Comparison of ENCODE assay signal across 18 cellular contexts in the genomic region with DNA sequence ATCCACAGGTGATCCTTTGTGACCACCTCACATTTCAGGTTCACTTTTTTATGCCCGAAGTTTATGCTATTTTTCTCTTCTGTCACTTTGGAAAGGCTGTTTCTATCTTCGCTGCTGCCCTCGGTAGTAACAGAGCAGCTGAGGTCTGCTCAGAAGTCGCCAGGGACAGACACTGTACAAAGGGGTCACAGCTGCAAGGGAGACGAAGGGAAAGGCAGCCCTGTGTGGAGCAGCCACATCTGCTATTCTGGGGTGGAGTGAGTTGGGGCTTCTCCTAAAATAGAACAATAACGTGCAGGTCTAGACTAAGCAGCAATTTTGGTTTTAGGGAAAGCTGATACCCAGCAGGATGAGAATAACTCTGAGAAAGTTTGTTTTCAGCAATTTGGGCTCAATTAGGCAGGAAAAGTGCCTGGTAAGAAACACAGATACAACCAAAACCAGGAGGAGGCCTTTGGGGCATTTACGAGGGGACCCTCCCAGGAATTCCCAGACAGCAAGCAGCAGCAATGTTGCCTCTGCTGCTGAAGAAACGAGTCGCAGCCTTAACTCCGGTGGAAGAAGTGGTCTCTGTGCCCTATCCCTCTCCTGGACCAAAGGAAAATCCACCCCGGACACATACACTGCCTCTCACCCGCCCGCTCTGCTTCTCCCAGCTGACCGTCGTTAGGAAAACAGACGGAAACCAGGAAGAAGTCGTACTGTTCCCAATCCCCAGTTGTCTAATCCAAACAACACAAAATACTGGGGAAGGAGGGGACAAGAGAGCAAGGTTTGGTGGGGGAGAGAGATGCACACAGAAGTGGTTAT.
DNase-seq lines count a peak whose midpoint lies in the region; ATAC-seq and FAIRE-seq lines count a peak whose summit lies in the region.
"Had no signal": no experiment of that assay in that cellular context is flagged by ENCODE, and none has a peak within 500 bp of the region (broad histone marks: within the 10 kb centered on the region; RNA-seq: fewer than 3 reads in every experiment).

No MANE protein-coding gene starts in this region.

- H3K27ac Mint-ChIP-seq in activated T-helper 17 cell treated with anti-CD3 and anti-CD28 coated beads, Interleukin-2, amount 50 U/mL, for 72 hours = no peak overlapping the region
- H3K27ac Mint-ChIP-seq: activated CD4-positive, alpha-beta T cell treated with anti-CD3 and anti-CD28 coated beads, Interleukin-2, amount 10 ng/mL, durations not matched to agents 7 days and 5 days; activated naive CD4-positive, alpha-beta T cell treated with anti-CD3 and anti-CD28 coated beads for 36 hours; IgD-negative memory B cell had no signal

- no peak overlapping the region for H3K4me3 Mint-ChIP-seq in activated T-helper 17 cell treated with anti-CD3 and anti-CD28 coated beads, Interleukin-2, amount 50 U/mL, for 72 hours
- H3K4me3 Mint-ChIP-seq: activated CD4-positive, alpha-beta T cell treated with anti-CD3 and anti-CD28 coated beads, Interleukin-2, amount 10 ng/mL, durations not matched to agents 7 days and 5 days; activated naive CD4-positive, alpha-beta T cell treated with anti-CD3 and anti-CD28 coated beads for 36 hours had no signal

- H3K23ac ChIP-seq in mesenchymal stem cell (ENCODE audit: low read length in 2 of 2) = no peak overlapping the region

- no peak overlapping the region for H3K4me2 ChIP-seq in mesenchymal stem cell (ENCODE audit: low read length, poor library complexity, severe bottlenecking)
- H3K4me2 ChIP-seq: SK-N-SH had no signal

- no peak overlapping the region for H4K91ac ChIP-seq in mesenchymal stem cell (ENCODE audit: low read length)

- H3K36me3 ChIP-seq in mesenchymal stem cell (ENCODE audit: control insufficient read depth in 1 of 2, insufficient read depth in 2 of 2, low read depth in 1 of 2, low read length in 2 of 2) (no peaks in the 10 kb centered on the region), stomach smooth muscle (ENCODE audit: control insufficient read depth in 2 of 2, insufficient read depth in 2 of 2, low read length in 2 of 2) (no peaks in the 10 kb centered on the region)
- H3K36me3 ChIP-seq: neutrophil, sigmoid colon had no signal

- H3K27me3 ChIP-seq in mesenchymal stem cell (ENCODE audit: control insufficient read depth in 1 of 2, insufficient read depth in 1 of 2, low read length in 2 of 2) = peaks cover 0 to 29% of the 10 kb centered on the region in 2 experiments
- H3K27me3 ChIP-seq in stomach smooth muscle (ENCODE audit: control insufficient read depth in 1 of 2, insufficient read depth in 2 of 2, low read length in 2 of 2) = no peaks in the 10 kb centered on the region
- H3K27me3 ChIP-seq: neutrophil had no signal

- no peak overlapping the region for H2AFZ ChIP-seq in mesenchymal stem cell (ENCODE audit: low read depth, low read length)

- H3K18ac ChIP-seq in mesenchymal stem cell (ENCODE audit: low read depth in 1 of 2, low read length in 2 of 2) = no peak overlapping the region

- peak overlapping the region; percentile 39 for H3K27ac ChIP-seq in cingulate gyrus (ENCODE audit: low read depth, low read length)
- H3K27ac ChIP-seq in mesenchymal stem cell (ENCODE audit: low read length, poor library complexity, severe bottlenecking) = no peak overlapping the region
- no peak overlapping the region for H3K27ac ChIP-seq in stomach smooth muscle (ENCODE audit: low read length)
- H3K27ac ChIP-seq: coronary artery, neutrophil had no signal

- H3K14ac ChIP-seq in mesenchymal stem cell (ENCODE audit: low read length in 2 of 2) = no peak overlapping the region

- ATAC-seq in activated T-helper 17 cell treated with anti-CD3 and anti-CD28 coated beads, Interleukin-2, amount 50 U/mL, for 72 hours (replicated peaks) = no peak

- no peak overlapping the region for H2AK5ac ChIP-seq in mesenchymal stem cell (ENCODE audit: low read length, severe bottlenecking)

- H3K9ac ChIP-seq in mesenchymal stem cell (ENCODE audit: low read length) (no peak overlapping the region), stomach smooth muscle (ENCODE audit: low read length in 2 of 2) (peak overlapping the region; percentile 9 to 13)
- H3K9ac ChIP-seq: SK-N-SH had no signal

- no peak overlapping the region for H2BK120ac ChIP-seq in mesenchymal stem cell (ENCODE audit: low read depth, low read length)

- H3K4ac ChIP-seq in mesenchymal stem cell (ENCODE audit: low read depth in 1 of 2, low read length in 2 of 2) = no peak overlapping the region

- H3K9me3 Mint-ChIP-seq in activated T-helper 17 cell treated with anti-CD3 and anti-CD28 coated beads, Interleukin-2, amount 50 U/mL, for 72 hours = no peaks in the 10 kb centered on the region
- H3K9me3 Mint-ChIP-seq: activated CD4-positive, alpha-beta T cell treated with anti-CD3 and anti-CD28 coated beads, Interleukin-2, amount 10 ng/mL, durations not matched to agents 7 days and 5 days; activated naive CD4-positive, alpha-beta T cell treated with anti-CD3 and anti-CD28 coated beads for 36 hours; IgD-negative memory B cell had no signal

- H2BK12ac ChIP-seq in mesenchymal stem cell (ENCODE audit: low read length in 2 of 2) = peak overlapping the region; percentile 18 to 56

- H3K4me1 ChIP-seq in mesenchymal stem cell (ENCODE audit: control insufficient read depth, insufficient read depth, low read depth, low read length) (peaks cover 11% of the 10 kb centered on the region), stomach smooth muscle (ENCODE audit: control insufficient read depth, insufficient read depth, low read length) (peaks cover 3% of the 10 kb centered on the region)

- H3K79me1 ChIP-seq in mesenchymal stem cell (replicated peaks; ENCODE audit: low read length, poor library complexity, severe bottlenecking) = no peaks in the 10 kb centered on the region

- DNase-seq in NCI-H2171 (lab: John Stamatoyannopoulos, UW) = peak; percentile 20
- DNase-seq in mesenchymal stem cell = no peak
- DNase-seq in HTR-8/SVneo (ENCODE audit: insufficient read length, low spot score) = no peak
- DNase-seq in SKM-1 treated with dmso at 0.1 percent for 144 hours (lab: John Stamatoyannopoulos, UW; ENCODE audit: unreplicated experiment) = no peak
- DNase-seq: activated CD4-positive, alpha-beta T cell treated with anti-CD3 and anti-CD28 coated beads, Interleukin-2, amount 10 ng/mL, durations not matched to agents 7 days and 5 days; activated naive CD4-positive, alpha-beta T cell treated with anti-CD3 and anti-CD28 coated beads for 36 hours; Calu3; NCI-H774; sigmoid colon; SK-N-SH; stimulated activated CD4-positive, alpha-beta T cell treated with anti-CD3 and anti-CD28 coated beads, Interleukin-2, amount 100 ng/mL, for 48 hours had no signal

- WGBS in mesenchymal stem cell = 78% methylated on average over 10 of the region's 17 CpGs

- no peaks in the 10 kb centered on the region for H3K36me3 Mint-ChIP-seq in activated T-helper 17 cell treated with anti-CD3 and anti-CD28 coated beads, Interleukin-2, amount 50 U/mL, for 72 hours (ENCODE audit: low read depth)
- H3K36me3 Mint-ChIP-seq: IgD-negative memory B cell had no signal

- no peak overlapping the region for H3K4me3 ChIP-seq in mesenchymal stem cell (ENCODE audit: insufficient read depth in 1 of 2, low read depth in 1 of 2, low read length in 2 of 2)
- no peak overlapping the region for H3K4me3 ChIP-seq in stomach smooth muscle (ENCODE audit: low read length in 2 of 2)
- H3K4me3 ChIP-seq: coronary artery, sigmoid colon had no signal

- no peak overlapping the region for H2BK5ac ChIP-seq in mesenchymal stem cell (ENCODE audit: low read depth, low read length, poor library complexity, severe bottlenecking)

- no peak for FAIRE-seq in HTR-8/SVneo (lab: Jason Lieb, UNC)
- FAIRE-seq: H54 had no signal

- H3K9me3 ChIP-seq in mesenchymal stem cell (ENCODE audit: control insufficient read depth, low read length) (no peaks in the 10 kb centered on the region), stomach smooth muscle (ENCODE audit: control insufficient read depth in 2 of 2, low read length in 2 of 2) (no peaks in the 10 kb centered on the region)
- H3K9me3 ChIP-seq: neutrophil, sigmoid colon, SK-N-SH had no signal

- H2BK15ac ChIP-seq in mesenchymal stem cell (ENCODE audit: low read depth, poor library complexity, severe bottlenecking) = no peak overlapping the region

- peak overlapping the region; percentile 30 for H4K8ac ChIP-seq in mesenchymal stem cell (ENCODE audit: low read length)

- no peaks in the 10 kb centered on the region for H3K4me1 Mint-ChIP-seq in activated T-helper 17 cell treated with anti-CD3 and anti-CD28 coated beads, Interleukin-2, amount 50 U/mL, for 72 hours
- H3K4me1 Mint-ChIP-seq: IgD-negative memory B cell had no signal

- peaks cover 8% of the 10 kb centered on the region for H3K27me3 Mint-ChIP-seq in activated T-helper 17 cell treated with anti-CD3 and anti-CD28 coated beads, Interleukin-2, amount 50 U/mL, for 72 hours
